27 cellular contexts compared by ENCODE assay signal in the genomic region with DNA sequence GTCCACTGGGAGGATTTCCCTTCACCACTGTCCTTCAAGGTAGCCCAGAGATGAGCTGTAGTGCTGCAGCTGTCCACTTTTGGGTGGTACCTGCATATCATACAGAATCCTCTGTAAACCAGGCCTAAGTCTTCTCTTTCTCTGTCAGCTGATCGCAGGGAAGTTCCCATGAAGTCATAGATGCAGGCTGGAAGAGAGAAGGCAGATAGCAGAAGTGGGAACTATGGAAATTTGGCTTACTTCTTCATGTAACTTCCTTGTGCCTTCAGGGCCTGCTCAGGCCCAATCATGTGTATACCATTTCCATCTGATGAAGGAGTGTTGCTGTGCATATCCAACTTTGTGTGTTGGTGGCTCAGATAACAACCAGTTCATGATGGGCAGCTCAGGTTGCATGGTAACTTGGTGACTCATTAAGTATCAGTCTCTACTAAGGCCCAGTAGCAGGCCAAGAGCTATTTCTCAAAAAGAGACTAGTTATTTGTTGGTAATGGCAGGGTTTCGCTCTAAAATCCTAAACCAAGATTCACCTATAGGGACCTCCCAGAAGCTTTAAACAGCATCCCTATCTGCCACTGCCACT. TPM values are rescaled to one million over a fixed set of nuclear protein-coding genes. Genes with fewer than 3 reads are reported as not detected.
DNase-seq lines count a peak whose midpoint lies in the region; ATAC-seq, FAIRE-seq and TF ChIP-seq lines count a peak whose summit lies in the region.
"Had no signal": no experiment of that assay in that cellular context is flagged by ENCODE, and none has a peak within 500 bp of the region (broad histone marks: within the 10 kb centered on the region; RNA-seq: fewer than 3 reads in every experiment).

No MANE protein-coding gene starts in this region.

- no peak overlapping the region for H3K4me3 Mint-ChIP-seq in astrocyte (ENCODE audit: unreplicated experiment)
- H3K4me3 Mint-ChIP-seq: activated naive CD8-positive, alpha-beta T cell treated with anti-CD3 and anti-CD28 coated beads, Interleukin-2, amount 10 ng/mL, durations not matched to agents 7 days and 5 days; activated T-helper 1 cell treated with anti-CD3 and anti-CD28 coated beads, Interleukin-12 subunit alpha, Interleukin-12 subunit beta, Interleukin-2, Interleukin-4 antibody, amounts not matched to agents 30 ng/mL and 10 ng/mL and 1 ng/mL, durations not matched to agents 14 hours and 24 hours and 36 hours; brain; memory B cell; naive B cell had no signal

- H3K36me3 Mint-ChIP-seq in astrocyte (ENCODE audit: low read depth, unreplicated experiment) = no peaks in the 10 kb centered on the region
- H3K36me3 Mint-ChIP-seq: activated naive CD8-positive, alpha-beta T cell treated with anti-CD3 and anti-CD28 coated beads, Interleukin-2, amount 10 ng/mL, durations not matched to agents 7 days and 5 days; brain; memory B cell; naive B cell had no signal

- in situ Hi-C loops in GM23248 (cut with MboI) = no loop called here

- ATAC-seq in GM18868 (IDR thresholded peaks at IDR 0.05; ENCODE audit: unreplicated experiment) (peak; percentile 60), HG02938 (IDR thresholded peaks at IDR 0.05; ENCODE audit: unreplicated experiment) (peak; percentile 44), GM21528 (IDR thresholded peaks at IDR 0.05; ENCODE audit: low FRiP score, unreplicated experiment) (no peak)
- ATAC-seq: stimulated activated naive CD8-positive, alpha-beta T cell treated with anti-CD3 and anti-CD28 coated beads, Interleukin-15, Interleukin-2, amounts not matched to agents 100 U/mL and 50 U/mL, for 24 hours had no signal

- no peak for TF ChIP-seq CTCF in astrocyte (IDR thresholded peaks at IDR 0.05; ENCODE audit: insufficient read depth, low read depth, low read length)

- H3K4me2 ChIP-seq in astrocyte (ENCODE audit: low read length) (no peak overlapping the region), GM23248 (ENCODE audit: unreplicated experiment) (no peak overlapping the region)

- H3K4me1 Mint-ChIP-seq in astrocyte (ENCODE audit: low read depth, unreplicated experiment) = peaks cover 6% of the 10 kb centered on the region
- H3K4me1 Mint-ChIP-seq: activated naive CD8-positive, alpha-beta T cell treated with anti-CD3 and anti-CD28 coated beads, Interleukin-2, amount 10 ng/mL, durations not matched to agents 7 days and 5 days; memory B cell; naive B cell had no signal

- H2AFZ ChIP-seq in astrocyte (ENCODE audit: low read depth, low read length) (no peak overlapping the region), GM23248 (no peak overlapping the region)

- H3K27me3 ChIP-seq in astrocyte (ENCODE audit: insufficient read depth, low read length) (no peaks in the 10 kb centered on the region), GM23248 (replicated peaks; ENCODE audit: insufficient read depth) (no peaks in the 10 kb centered on the region)
- H3K27me3 ChIP-seq: colonic mucosa, ovary, sigmoid colon, tibial nerve had no signal

- H3K9me3 Mint-ChIP-seq in astrocyte (ENCODE audit: unreplicated experiment) = peaks cover under 1% of the 10 kb centered on the region
- H3K9me3 Mint-ChIP-seq: activated naive CD8-positive, alpha-beta T cell treated with anti-CD3 and anti-CD28 coated beads, Interleukin-2, amount 10 ng/mL, durations not matched to agents 7 days and 5 days; activated T-helper 1 cell treated with anti-CD3 and anti-CD28 coated beads, Interleukin-12 subunit alpha, Interleukin-12 subunit beta, Interleukin-2, Interleukin-4 antibody, amounts not matched to agents 30 ng/mL and 10 ng/mL and 1 ng/mL, durations not matched to agents 14 hours and 24 hours and 36 hours had no signal

- H3K79me2 ChIP-seq in astrocyte (ENCODE audit: insufficient read depth, low read length) (no peaks in the 10 kb centered on the region), GM23248 (ENCODE audit: insufficient read depth) (no peaks in the 10 kb centered on the region)

- WGBS in GM23248 (ENCODE audit: low coverage in 1 of 2, low lambda C conversion rate in 2 of 2, missing lambda C conversion rate in 2 of 2), 2 experiments = 55 to 60% methylated on average over 2 of the region's 2 CpGs

- no peak for FAIRE-seq in astrocyte (lab: Jason Lieb, UNC)
- FAIRE-seq: H54 had no signal

- no peaks in the 10 kb centered on the region for H3F3A ChIP-seq in GM23248 (ENCODE audit: insufficient read depth)

- H3K27me3 Mint-ChIP-seq in astrocyte (ENCODE audit: low read depth, unreplicated experiment) = no peaks in the 10 kb centered on the region
- H3K27me3 Mint-ChIP-seq: brain had no signal

- H3K27ac ChIP-seq in astrocyte (ENCODE audit: low read depth, low read length) (no peak overlapping the region), GM23248 (no peak overlapping the region)
- H3K27ac ChIP-seq: colonic mucosa, ovary, sigmoid colon, tibial nerve had no signal

- no peak for DNase-seq in astrocyte (ENCODE audit: low read depth)
- peak; percentile 62 for DNase-seq in pons (ENCODE audit: low spot score)
- DNase-seq in GM23248 = no peak
- no peak for DNase-seq in NCI-H526 (lab: John Stamatoyannopoulos, UW)
- DNase-seq: activated CD4-positive, CD25-positive, alpha-beta regulatory T cell treated with anti-CD3 and anti-CD28 coated beads, Interleukin-2, amount 50 U/mL, for 72 hours; activated CD8-positive, alpha-beta memory T cell treated with anti-CD3 and anti-CD28 coated beads for 24 hours; activated naive CD8-positive, alpha-beta T cell treated with anti-CD3 and anti-CD28 coated beads, Interleukin-2, amount 10 ng/mL, durations not matched to agents 7 days and 5 days; Caco-2; colonic mucosa; islet precursor cell; KBM-7; naive B cell; NCI-H1105; NCI-H2081; NCI-H524; ovary; sigmoid colon; stimulated activated naive CD8-positive, alpha-beta T cell treated with anti-CD3 and anti-CD28 coated beads, Interleukin-15, Interleukin-2, amounts not matched to agents 100 U/mL and 50 U/mL, for 24 hours; T1000 had no signal

- H3K4me1 ChIP-seq in astrocyte (ENCODE audit: insufficient read depth, low read length) (no peaks in the 10 kb centered on the region), GM23248 (ENCODE audit: insufficient read depth) (no peaks in the 10 kb centered on the region)
- H3K4me1 ChIP-seq: colonic mucosa, sigmoid colon, tibial nerve had no signal

- H4K20me1 ChIP-seq in astrocyte (ENCODE audit: insufficient read depth, low read length) = no peaks in the 10 kb centered on the region
- H4K20me1 ChIP-seq in GM23248 (ENCODE audit: insufficient read depth) = no peaks in the 10 kb centered on the region

- no peak overlapping the region for H3K9ac ChIP-seq in astrocyte (ENCODE audit: low read length)
- H3K9ac ChIP-seq in GM23248 = no peak overlapping the region

- H3K9me2 ChIP-seq in GM23248 (ENCODE audit: insufficient read depth) = no peaks in the 10 kb centered on the region

- H3K4me3 ChIP-seq in astrocyte (ENCODE audit: insufficient read depth, low read depth, low read length) (no peak overlapping the region), GM23248 (no peak overlapping the region)
- H3K4me3 ChIP-seq: colonic mucosa, ovary, sigmoid colon, tibial nerve had no signal

- no peaks in the 10 kb centered on the region for H3K9me3 ChIP-seq in astrocyte (ENCODE audit: insufficient read depth, low read depth, low read length)
- no peaks in the 10 kb centered on the region for H3K9me3 ChIP-seq in GM23248 (ENCODE audit: low read depth)
- H3K9me3 ChIP-seq: Caco-2, colonic mucosa, ovary, sigmoid colon, tibial nerve had no signal

- no peaks in the 10 kb centered on the region for H3K36me3 ChIP-seq in astrocyte (ENCODE audit: insufficient read depth, low read length)
- H3K36me3 ChIP-seq in GM23248 (ENCODE audit: low read depth) = no peaks in the 10 kb centered on the region
- H3K36me3 ChIP-seq: colonic mucosa, ovary, sigmoid colon, tibial nerve had no signal

- peak overlapping the region; percentile 26 for H3K27ac Mint-ChIP-seq in astrocyte (ENCODE audit: unreplicated experiment)
- H3K27ac Mint-ChIP-seq: activated naive CD8-positive, alpha-beta T cell treated with anti-CD3 and anti-CD28 coated beads, Interleukin-2, amount 10 ng/mL, durations not matched to agents 7 days and 5 days; activated T-helper 1 cell treated with anti-CD3 and anti-CD28 coated beads, Interleukin-12 subunit alpha, Interleukin-12 subunit beta, Interleukin-2, Interleukin-4 antibody, amounts not matched to agents 30 ng/mL and 10 ng/mL and 1 ng/mL, durations not matched to agents 14 hours and 24 hours and 36 hours; brain; memory B cell; naive B cell had no signal

RNA-seq across cellular contexts. Expression of gene CEP295, which starts 53.1 kb away (rescaled TPM):
- total RNA-seq in astrocyte = 10.3 and 11.3 TPM in 2 replicates
- 7.7 and 8.3 TPM in 2 replicates for total RNA-seq in GM23248 (2014; rRNA removed; shearing (Covaris generic))
- 2.3 and 2.4 TPM in 2 replicates for polyA plus RNA-seq in GM23248 (2016; fragmentation: Nextera tagmentation; extraction: Ambion mirVana)
